In genomic region chr12:712172-712863, GRCh38 we compare ENCODE assay signal across 1 cellular context.
TF ChIP-seq lines count a peak whose summit lies in the region.

No MANE protein-coding gene starts in this region.

TF ChIP-seq in SK-N-SH, 30 proteins besides CTCF, POLR2A, EP300 and RAD21 (continued from another document):
- TF ChIP-seq GABPA (IDR thresholded peaks at IDR 0.05; ENCODE audit: low read depth) = no peak
